7 cellular contexts compared by ENCODE assay signal in genomic region chr1:7207875-7208646, GRCh38.
DNase-seq lines count a peak whose midpoint lies in the region; ATAC-seq and TF ChIP-seq lines count a peak whose summit lies in the region.

No MANE protein-coding gene starts in this region.

- H3K4me3 Mint-ChIP-seq in type B pancreatic cell, result no peak overlapping the region

- H3K27ac Mint-ChIP-seq in type B pancreatic cell, result no peak overlapping the region

- H3K36me3 Mint-ChIP-seq in type B pancreatic cell, result no peaks in the 10 kb centered on the region

- H3K27me3 ChIP-seq in body of pancreas (no peaks in the 10 kb centered on the region), kidney epithelial cell (ENCODE audit: control insufficient read depth, insufficient read depth, low read length) (no peaks in the 10 kb centered on the region)

- DNase-seq in DMS53 treated with DMSO at 0.1 percent for 48 hours (lab: John Stamatoyannopoulos, UW; ENCODE audit: unreplicated experiment) (peak; percentile 69), HFF-Myc (ENCODE audit: extremely low read depth, low read depth) (peak; percentile 41), NCI-H526 (lab: John Stamatoyannopoulos, UW) (peak; percentile 64 to 83), body of pancreas (peak; percentile 37 to 62 (median 51)), kidney epithelial cell (ENCODE audit: low read depth) (peak; percentile 39), type B pancreatic cell (ENCODE audit: extremely low spot score, unreplicated experiment) (no peak)

- intact Hi-C loops in body of pancreas (cut with DNase I), result no loop called here

- H3K36me3 ChIP-seq in body of pancreas (replicated peaks in 1 of 2; ENCODE audit: insufficient read depth in 1 of 2, low read depth in 2 of 2) (no peaks in the 10 kb centered on the region), kidney epithelial cell (ENCODE audit: control insufficient read depth, insufficient read depth, low read length) (no peaks in the 10 kb centered on the region)

- H3K27ac ChIP-seq in body of pancreas, result no peak overlapping the region

- no peaks in the 10 kb centered on the region for H3K4me1 Mint-ChIP-seq in type B pancreatic cell (ENCODE audit: unreplicated experiment)

- no peak for TF ChIP-seq POLR2A in body of pancreas (IDR thresholded peaks at IDR 0.05)

- TF ChIP-seq CTCF in HFF-Myc (IDR thresholded peaks at IDR 0.05; ENCODE audit: low read depth, low read length, missing control alignments), result peak; percentile 85
- peak in 6 of 7 experiments; percentile 45 to 71 (median 56) for TF ChIP-seq CTCF in body of pancreas (IDR thresholded peaks at IDR 0.05)
- peak; percentile 85 for TF ChIP-seq CTCF in kidney epithelial cell (IDR thresholded peaks at IDR 0.05; ENCODE audit: insufficient read depth, low read length, poor library complexity, severe bottlenecking)
- peak; percentile 82 for TF ChIP-seq CTCF in type B pancreatic cell (conservative IDR thresholded peaks at IDR 0.05)

- H3K4me3 ChIP-seq in HFF-Myc (replicated peaks; ENCODE audit: low read depth, low read length) (no peak overlapping the region), body of pancreas (no peak overlapping the region), kidney epithelial cell (ENCODE audit: low read depth, low read length) (no peak overlapping the region)

- ATAC-seq in body of pancreas, result peak; percentile 42
- ATAC-seq in HG02973 (IDR thresholded peaks at IDR 0.05; ENCODE audit: unreplicated experiment), result no peak

- peaks cover 39% of the 10 kb centered on the region for H3K27me3 Mint-ChIP-seq in type B pancreatic cell

- no peaks in the 10 kb centered on the region for H3K4me1 ChIP-seq in body of pancreas

- no peaks in the 10 kb centered on the region for H3K9me3 Mint-ChIP-seq in type B pancreatic cell

- H3K9me3 ChIP-seq in body of pancreas, result no peaks in the 10 kb centered on the region

- 22 to 24% methylated on average over 6 of the region's 6 CpGs for WGBS in body of pancreas, 2 donors
